Comparison of ENCODE assay signal across 30 cellular contexts in the genomic region with DNA sequence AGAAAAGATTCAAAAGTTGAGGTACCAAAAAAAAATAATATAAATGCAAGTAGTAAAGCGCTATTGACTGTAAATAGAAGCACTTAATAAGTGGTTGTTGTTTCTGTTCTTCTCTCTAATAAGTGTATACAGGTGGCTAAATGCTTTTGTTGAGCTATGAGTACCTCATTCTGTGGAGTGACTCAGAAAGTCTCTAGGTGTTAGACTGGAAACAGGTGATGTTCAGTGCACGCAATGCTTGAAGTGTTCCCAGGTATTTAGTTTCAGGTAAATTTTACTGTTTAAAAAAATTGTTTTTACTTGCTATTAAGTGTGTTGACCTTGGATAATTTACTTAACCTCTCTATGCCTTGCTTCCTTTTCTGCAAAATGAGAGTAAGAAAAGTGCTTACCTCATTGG. TPM values are rescaled to one million over a fixed set of nuclear protein-coding genes. Genes with fewer than 3 reads are reported as not detected.
"Had no signal": no experiment of that assay in that cellular context is flagged by ENCODE, and none has a peak within 500 bp of the region (broad histone marks: within the 10 kb centered on the region; RNA-seq: fewer than 3 reads in every experiment).

No MANE protein-coding gene starts in this region.

- DNase-seq: activated CD4-positive, alpha-beta memory T cell treated with anti-CD3 and anti-CD28 coated beads, Interleukin-2, amount 10 ng/mL, durations not matched to agents 7 days and 5 days; activated CD4-positive, alpha-beta T cell treated with anti-CD3 and anti-CD28 coated beads for 1 hour; activated CD4-positive, alpha-beta T cell treated with anti-CD3 and anti-CD28 coated beads, Interleukin-2, amount 10 ng/mL, durations not matched to agents 7 days and 5 days; activated CD8-positive, alpha-beta memory T cell treated with anti-CD3 and anti-CD28 coated beads, Interleukin-2, amount 50 U/mL, for 48 hours; activated gamma-delta T cell; activated naive CD4-positive, alpha-beta T cell treated with anti-CD3 and anti-CD28 coated beads, Interleukin-2, amount 10 ng/mL, durations not matched to agents 7 days and 5 days; activated naive CD8-positive, alpha-beta T cell treated with anti-CD3 and anti-CD28 coated beads, Interleukin-2, amount 10 ng/mL, durations not matched to agents 7 days and 5 days; activated T-cell treated with anti-CD3 and anti-CD28 coated beads, Interleukin-2, amount 50 U/mL, for 24 hours; cortex of kidney; effector memory CD8-positive, alpha-beta T cell; left colon; naive thymus-derived CD8-positive, alpha-beta T cell; occipital lobe; right cardiac atrium; spleen; stimulated activated naive CD8-positive, alpha-beta T cell treated with anti-CD3 and anti-CD28 coated beads, Interleukin-15, Interleukin-2, amounts not matched to agents 100 U/mL and 50 U/mL, for 24 hours; T-helper 2 cell; testis; trophoblast cell; uterus had no signal

- H3K4me3 ChIP-seq: ascending aorta, gastroesophageal sphincter, hepatocyte, neural progenitor cell, spleen, testis, uterus had no signal

- H3K36me3 ChIP-seq: ascending aorta, gastroesophageal sphincter, neural progenitor cell, spleen, uterus had no signal

- H3K4me1 ChIP-seq: neural progenitor cell, spleen, uterus had no signal

- H3K9me3 ChIP-seq: ascending aorta, gastroesophageal sphincter, spleen, testis, uterus had no signal

- H3K27me3 ChIP-seq: ascending aorta, gastroesophageal sphincter, hepatocyte, neural progenitor cell, spleen, testis, uterus had no signal

- H3K27ac ChIP-seq: gastroesophageal sphincter, hepatocyte, neural progenitor cell, spleen, testis, uterus had no signal

- ATAC-seq: effector memory CD8-positive, alpha-beta T cell; gastroesophageal sphincter; left colon; naive thymus-derived CD8-positive, alpha-beta T cell; right cardiac atrium; stimulated activated naive CD8-positive, alpha-beta T cell treated with anti-CD3 and anti-CD28 coated beads, Interleukin-15, Interleukin-2, amounts not matched to agents 100 U/mL and 50 U/mL, for 24 hours; WTC11 had no signal

RNA-seq across cellular contexts. Expression of gene POU2AF3, which starts 24.2 kb away (rescaled TPM):
- total RNA-seq: activated CD4-positive, alpha-beta memory T cell treated with anti-CD3 and anti-CD28 coated beads, Interleukin-2, amount 10 ng/mL, durations not matched to agents 7 days and 5 days; activated CD4-positive, alpha-beta T cell treated with anti-CD3 and anti-CD28 coated beads, Interleukin-2, amount 10 ng/mL, durations not matched to agents 7 days and 5 days; activated naive CD8-positive, alpha-beta T cell treated with anti-CD3 and anti-CD28 coated beads, Interleukin-2, amount 10 ng/mL, durations not matched to agents 7 days and 5 days; ascending aorta; cardiac septum; chondrocyte; fibroblast of villous mesenchyme; lower leg skin; naive thymus-derived CD8-positive, alpha-beta T cell; pulmonary artery endothelial cell had no signal

RNA-seq across cellular contexts. Expression of gene POU2AF1, which starts 56.5 kb away (rescaled TPM):
- total RNA-seq: chondrocyte, fibroblast of villous mesenchyme, occipital lobe, pulmonary artery endothelial cell had no signal
